22 cellular contexts compared by ENCODE assay signal in the genomic region with DNA sequence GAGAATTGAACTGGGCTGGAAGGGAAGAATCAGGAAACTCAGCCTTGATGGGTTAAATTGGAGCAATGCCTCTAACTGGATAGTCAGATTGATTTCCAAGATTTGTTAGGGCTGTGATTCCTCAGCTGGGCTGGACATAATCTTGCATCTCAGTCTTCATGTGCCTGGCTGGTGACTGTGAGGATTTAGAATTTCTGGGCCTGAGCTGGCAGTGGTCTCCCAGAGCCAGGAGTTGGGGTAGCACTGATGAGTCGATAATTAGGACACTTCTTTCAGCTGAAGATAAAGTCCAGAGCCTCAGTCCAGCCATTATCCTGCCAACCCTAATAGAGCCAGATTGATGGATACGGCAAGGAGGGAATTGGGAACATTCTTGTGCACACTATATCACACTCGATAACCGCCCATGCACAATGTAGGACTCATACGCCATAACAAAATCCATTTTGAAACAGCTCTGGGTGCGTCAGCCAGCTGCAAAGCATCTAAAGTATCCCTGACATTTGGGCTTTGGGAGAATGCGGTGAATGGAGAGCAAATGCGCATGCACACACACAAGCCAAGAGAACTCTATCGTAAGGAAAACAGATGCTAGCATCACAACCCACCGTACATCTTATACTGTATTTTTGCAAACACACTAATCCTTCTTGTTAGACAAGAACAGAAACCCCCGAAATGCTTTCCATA.
DNase-seq lines count a peak whose midpoint lies in the region; ATAC-seq and TF ChIP-seq lines count a peak whose summit lies in the region.
"Had no signal": no experiment of that assay in that cellular context is flagged by ENCODE, and none has a peak within 500 bp of the region (broad histone marks: within the 10 kb centered on the region; RNA-seq: fewer than 3 reads in every experiment).

No MANE protein-coding gene starts in this region.

- intact Hi-C loops in CD14-positive monocyte (cut with micrococcal nuclease) = no loop called here

- no peak overlapping the region for H3K27ac Mint-ChIP-seq in CD14-positive monocyte

- peaks cover 0 to 11% (median 4%) of the 10 kb centered on the region in 7 donors for H3K9me3 Mint-ChIP-seq in CD14-positive monocyte

- no peak for ATAC-seq in GM21447 (IDR thresholded peaks at IDR 0.05; ENCODE audit: unreplicated experiment)
- ATAC-seq: A549, mucosa of descending colon, pancreas had no signal

- peak; percentile 49 for DNase-seq in AG04449 (ENCODE audit: low read depth, low spot score)
- peak; percentile 90 for DNase-seq in HFF-Myc (ENCODE audit: extremely low read depth, low read depth)
- DNase-seq in fibroblast of mammary gland (ENCODE audit: low read depth) = peak; percentile 54
- peak; percentile 12 for DNase-seq in myocyte (ENCODE audit: low read depth)
- no peak for DNase-seq in stimulated activated CD8-positive, alpha-beta memory T cell treated with anti-CD3 and anti-CD28 coated beads, Interleukin-4, amount 100 ng/mL, for 48 hours
- DNase-seq in CD14-positive monocyte (ENCODE audit: low spot score) = no peak
- no peak for DNase-seq in AML-193 (lab: John Stamatoyannopoulos, UW)
- DNase-seq: activated CD4-positive, CD25-positive, alpha-beta regulatory T cell; activated gamma-delta T cell; COR-L47; cortex of kidney; GOT3; hippocampal formation; NCI-H1694; NCI-H510A; pancreas; spleen; stimulated activated naive CD4-positive, alpha-beta T cell had no signal

- no peak overlapping the region for H3K4me3 ChIP-seq in AG04449 (ENCODE audit: low read depth, low read length)
- no peak overlapping the region for H3K4me3 ChIP-seq in HFF-Myc (replicated peaks; ENCODE audit: low read depth, low read length)
- H3K4me3 ChIP-seq in fibroblast of mammary gland (ENCODE audit: control insufficient read depth, low read depth, low read length) = no peak overlapping the region
- H3K4me3 ChIP-seq: A549, ascending aorta, mucosa of descending colon, pancreas, spleen had no signal

- peaks cover 23% of the 10 kb centered on the region for H3K4me1 Mint-ChIP-seq in CD14-positive monocyte

- H3K36me3 Mint-ChIP-seq in CD14-positive monocyte = no peaks in the 10 kb centered on the region

- TF ChIP-seq CTCF in AG04449 (IDR thresholded peaks at IDR 0.05; ENCODE audit: insufficient read depth, low read length, missing control alignments) (no peak), HFF-Myc (IDR thresholded peaks at IDR 0.05; ENCODE audit: low read depth, low read length, missing control alignments) (no peak), fibroblast of mammary gland (conservative IDR thresholded peaks at IDR 0.05; ENCODE audit: control insufficient read depth, insufficient read depth, low read depth, low read length) (no peak), CD14-positive monocyte (IDR thresholded peaks at IDR 0.05) (no peak)

- H3K27me3 Mint-ChIP-seq in CD14-positive monocyte (ENCODE audit: low read depth in 3 of 3) = peaks cover 0 to 1% (median 0%) of the 10 kb centered on the region in 3 donors

- CTCF ChIA-PET in AG04449 (lab: Yijun Ruan, JAX) = no interaction called here

- H3K4me3 Mint-ChIP-seq in CD14-positive monocyte = no peak overlapping the region

- POLR2A ChIA-PET in AG04449 (lab: Yijun Ruan, JAX) = no interaction called here

Comparison
In these comparisons a context has a peak if more than half of its experiments do, and no peak if none do; other contexts are left out.
1. DNase-seq: peak in AG04449 (single experiment), HFF-Myc (single experiment), fibroblast of mammary gland (single experiment) and myocyte (single experiment); none in stimulated activated CD8-positive, alpha-beta memory T cell treated with anti-CD3 and anti-CD28 coated beads, Interleukin-4, amount 100 ng/mL, for 48 hours (single experiment), CD14-positive monocyte (single experiment) and AML-193 (0 of 2).